ENCODE assay signal across 12 cellular contexts in the genomic region with DNA sequence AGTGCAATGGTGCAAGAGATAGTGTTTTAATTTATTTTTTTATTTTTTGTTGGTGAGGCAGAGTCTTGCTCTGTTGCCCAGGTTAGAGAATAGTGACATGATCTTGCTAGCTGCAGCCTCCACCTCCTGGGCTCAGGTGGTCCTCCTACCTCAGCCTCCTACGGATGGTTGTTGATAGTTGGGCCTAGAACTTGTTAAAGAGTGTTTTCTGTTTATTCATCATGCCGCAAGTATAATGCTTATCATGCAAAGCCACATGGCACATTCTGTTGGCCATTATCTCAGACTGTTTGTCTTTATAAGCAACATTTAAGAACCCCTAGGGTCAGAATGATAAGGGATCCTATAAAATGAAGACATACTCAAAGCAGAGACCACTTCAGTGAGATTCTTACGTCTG. TPM values are rescaled to one million over a fixed set of nuclear protein-coding genes. Genes with fewer than 3 reads are reported as not detected.
DNase-seq lines count a peak whose midpoint lies in the region; ATAC-seq, FAIRE-seq and TF ChIP-seq lines count a peak whose summit lies in the region.
"Had no signal": no experiment of that assay in that cellular context is flagged by ENCODE, and none has a peak within 500 bp of the region (broad histone marks: within the 10 kb centered on the region; RNA-seq: fewer than 3 reads in every experiment).

No MANE protein-coding gene starts in this region.

- H3K4me3 ChIP-seq in SK-N-SH (ENCODE audit: low read depth in 2 of 2, low read length in 1 of 2), result peak overlapping the region; percentile 0 to 17; a peak in 1 of 4 replicates
- peak overlapping the region; percentile 82 for H3K4me3 ChIP-seq in NB4 (ENCODE audit: low read depth, low read length)
- H3K4me3 ChIP-seq in GM12878, result peak overlapping the region; percentile 64; the same call in 1 of the 2 replicates
- peak overlapping the region; percentile 95 for H3K4me3 ChIP-seq in neural cell (ENCODE audit: low read length)

- intact Hi-C loops in GM12878 (cut with micrococcal nuclease; ENCODE audit: unreplicated experiment) (loop anchor here (5.0 kb wide), 1 partner anchor 65 kb away; a partner anchor contains a TSS), cardiac septum (cut with DNase I) (no loop called here)

- ATAC-seq in SK-N-SH treated with all-trans-retinoic acid at 6 μM for 48 hours (no peak), GM12878 (no peak), GM21529 (IDR thresholded peaks at IDR 0.05; ENCODE audit: unreplicated experiment) (no peak)

- TF ChIP-seq EP300 in SK-N-SH (IDR thresholded peaks at IDR 0.05; ENCODE audit: borderline replicate concordance in 1 of 2, low read depth in 1 of 2, low read length in 1 of 2), result no peak
- TF ChIP-seq EP300 in GM12878 (IDR thresholded peaks at IDR 0.05; ENCODE audit: borderline replicate concordance in 1 of 2, control insufficient read depth in 1 of 2, low read depth in 2 of 2, low read length in 2 of 2), result no peak
- TF ChIP-seq EP300 in neural cell (conservative IDR thresholded peaks at IDR 0.05; ENCODE audit: poor library complexity, severe bottlenecking), result no peak

- H3K36me3 ChIP-seq in SK-N-SH (replicated peaks in 1 of 2; ENCODE audit: control insufficient read depth in 1 of 2, insufficient read depth in 2 of 2, low read length in 1 of 2) (peaks cover 4 to 8% of the 10 kb centered on the region in 2 experiments), GM12878 (ENCODE audit: control insufficient read depth in 2 of 2, insufficient read depth in 2 of 2, low read length in 1 of 2) (peaks cover 0 to under 1% of the 10 kb centered on the region in 2 experiments; a peak in 1 of 4 replicates), neural cell (ENCODE audit: insufficient read depth, low read length) (no peaks in the 10 kb centered on the region)

- RAD21 ChIA-PET in GM12878 (lab: Charles Lee; ENCODE audit: unreplicated experiment), result interaction anchor here (2.5 kb wide), 1 partner anchor 10 kb away, joined by 21 read pairs; no protein-coding TSS in a partner anchor

- no peak overlapping the region for H3K27ac ChIP-seq in SK-N-SH (ENCODE audit: low read depth in 2 of 2, low read length in 1 of 2)
- H3K27ac ChIP-seq in GM12878 (ENCODE audit: control insufficient read depth, insufficient read depth), result peak overlapping the region; percentile 44; the same call in 1 of the 2 replicates
- H3K27ac ChIP-seq in neural cell (ENCODE audit: low read length), result no peak overlapping the region
- H3K27ac ChIP-seq: 22Rv1, brain microvascular endothelial cell had no signal

- no peak for DNase-seq in SK-N-SH
- no peak for DNase-seq in NB4 (ENCODE audit: low read depth)
- no peak for DNase-seq in GM12878 (ENCODE audit: low read depth, low spot score)
- no peak for DNase-seq in stimulated activated CD4-positive, alpha-beta T cell treated with anti-CD3 and anti-CD28 coated beads, Interleukin-12 subunit alpha, Interleukin-12 subunit beta, amount 100 ng/mL, for 4 hours
- DNase-seq in cardiac septum (ENCODE audit: low spot score), result no peak
- DNase-seq: activated CD4-positive, alpha-beta T cell treated with anti-CD3 and anti-CD28 coated beads for 48 hours; brain microvascular endothelial cell; NCI-H1436 treated with DMSO at 0.1 percent for 48 hours had no signal

- H3K4me2 ChIP-seq in SK-N-SH (peak overlapping the region; percentile 40; the same call in 1 of the 2 replicates), GM12878 (ENCODE audit: control insufficient read depth, insufficient read depth) (peak overlapping the region; percentile 73), neural cell (ENCODE audit: low read length) (peak overlapping the region; percentile 39)

- H3K4me1 ChIP-seq in SK-N-SH (ENCODE audit: control insufficient read depth in 1 of 2, insufficient read depth in 2 of 2, low read depth in 1 of 2, low read length in 1 of 2), result peaks cover 0 to 13% of the 10 kb centered on the region in 2 experiments; a peak in 3 of 4 replicates
- H3K4me1 ChIP-seq in GM12878 (ENCODE audit: control insufficient read depth, insufficient read depth, low read length), result peaks cover 11% of the 10 kb centered on the region

- FAIRE-seq in GM12878 (lab: Jason Lieb, UNC), result no peak

- H3K9ac ChIP-seq in SK-N-SH (no peak overlapping the region), GM12878 (ENCODE audit: control insufficient read depth, insufficient read depth, low read length) (peak overlapping the region; percentile 30; the same call in 1 of the 2 replicates), neural cell (ENCODE audit: low read length) (no peak overlapping the region)

- no peak for TF ChIP-seq CTCF in SK-N-SH (IDR thresholded peaks at IDR 0.05)
- TF ChIP-seq CTCF in NB4 (IDR thresholded peaks at IDR 0.05; ENCODE audit: low read depth, low read length), result no peak
- TF ChIP-seq CTCF in GM12878 (IDR thresholded peaks at IDR 0.05 in 2 of 3, conservative IDR thresholded peaks at IDR 0.05 in 1 of 3; ENCODE audit: control insufficient read depth in 2 of 3, extremely low read depth in 1 of 3, insufficient read depth in 1 of 3, low read depth in 3 of 3, low read length in 3 of 3), result no peak
- TF ChIP-seq CTCF in neural cell (IDR thresholded peaks at IDR 0.05; ENCODE audit: poor library complexity, severe bottlenecking), result no peak

- H2AFZ ChIP-seq in SK-N-SH (ENCODE audit: low read depth) (no peak overlapping the region), GM12878 (ENCODE audit: control insufficient read depth, low read depth, low read length) (no peak overlapping the region), neural cell (ENCODE audit: low read depth, low read length) (no peak overlapping the region)

- POLR2A ChIA-PET in SK-N-SH (lab: Yijun Ruan, JAX) (interaction anchor here (1.5 kb wide), 1 partner anchor 9 kb away, joined by 5 read pairs; no protein-coding TSS in a partner anchor), GM12878 (lab: Charles Lee) (interaction anchor here (0.6 to 3.3 kb wide), 4 partner anchors 8 to 1637 kb away, joined by 3 to 25 read pairs (median 5); a partner anchor contains a TSS)

- H3K27me3 ChIP-seq in SK-N-SH (ENCODE audit: insufficient read depth), result no peaks in the 10 kb centered on the region
- H3K27me3 ChIP-seq in GM12878 (replicated peaks in 1 of 2; ENCODE audit: control insufficient read depth in 2 of 2, insufficient read depth in 2 of 2, low read length in 1 of 2), result no peaks in the 10 kb centered on the region
- no peaks in the 10 kb centered on the region for H3K27me3 ChIP-seq in neural cell (ENCODE audit: insufficient read depth, low read depth, low read length)
- H3K27me3 ChIP-seq: brain microvascular endothelial cell had no signal

- H3K9me3 ChIP-seq in SK-N-SH, result no peaks in the 10 kb centered on the region
- no peaks in the 10 kb centered on the region for H3K9me3 ChIP-seq in GM12878 (replicated peaks; ENCODE audit: control insufficient read depth, insufficient read depth, low read length)
- no peaks in the 10 kb centered on the region for H3K9me3 ChIP-seq in neural cell (ENCODE audit: low read length)

- WGBS in SK-N-SH (ENCODE audit: low lambda C conversion rate), result 69% methylated on average over 3 of the region's 3 CpGs
- 80% methylated on average over 3 of the region's 3 CpGs for WGBS in GM12878 (ENCODE audit: insufficient coverage, insufficient replicate concordance, low lambda C conversion rate, missing lambda C conversion rate)

- SMC1A ChIA-PET in GM12878 (lab: Charles Lee; ENCODE audit: uncharacterized antibody, unreplicated experiment), result interaction anchor here (1.2 to 3.5 kb wide), 3 partner anchors 8 to 20 kb away, joined by 3 to 19 read pairs (median 12); no protein-coding TSS in a partner anchor

- TF ChIP-seq RAD21 in SK-N-SH (IDR thresholded peaks at IDR 0.05; ENCODE audit: low read length) (no peak), GM12878 (IDR thresholded peaks at IDR 0.05; ENCODE audit: insufficient read depth, low read depth, low read length) (no peak), neural cell (conservative IDR thresholded peaks at IDR 0.05) (no peak)

- H3F3A ChIP-seq in SK-N-SH (replicated peaks; ENCODE audit: insufficient read depth) (peaks cover 6% of the 10 kb centered on the region), neural cell (ENCODE audit: insufficient read depth, low read length, poor library complexity, severe bottlenecking) (no peaks in the 10 kb centered on the region)

- in situ Hi-C loops in GM12878 (cut with MboI), result no loop called here

- H3K9me2 ChIP-seq in SK-N-SH (no peaks in the 10 kb centered on the region), neural cell (ENCODE audit: insufficient read depth, low read length) (no peaks in the 10 kb centered on the region)

- BruUV-seq in GM12878 (replicated peaks; lab: Mats Ljungman, UMichigan), result no TSS peak

- CTCF ChIA-PET in SK-N-SH (lab: Yijun Ruan, JAX) (interaction anchor here (1.4 to 1.7 kb wide), 2 partner anchors 9 to 29 kb away, joined by 5 to 9 read pairs; no protein-coding TSS in a partner anchor), GM12878 (lab: Yijun Ruan, JAX) (interaction anchor here (0.7 to 3.6 kb wide), 3 partner anchors 10 to 29 kb away, joined by 3 to 26 read pairs (median 12); no protein-coding TSS in a partner anchor)

- H3K79me2 ChIP-seq in SK-N-SH (ENCODE audit: insufficient read depth) (peaks cover 66% of the 10 kb centered on the region), GM12878 (ENCODE audit: control insufficient read depth, insufficient read depth, low read length) (peaks cover 56% of the 10 kb centered on the region), neural cell (replicated peaks; ENCODE audit: insufficient read depth, low read length) (peaks cover 46% of the 10 kb centered on the region)

- TF ChIP-seq POLR2A in NB4 (IDR thresholded peaks at IDR 0.05; ENCODE audit: extremely low read depth, insufficient read length), result no peak
- TF ChIP-seq POLR2A in GM12878 (IDR thresholded peaks at IDR 0.05; ENCODE audit: low read depth, low read length), result no peak

- H4K20me1 ChIP-seq in SK-N-SH (ENCODE audit: insufficient read depth) (no peaks in the 10 kb centered on the region), GM12878 (ENCODE audit: control insufficient read depth, insufficient read depth) (no peaks in the 10 kb centered on the region), neural cell (ENCODE audit: insufficient read depth) (no peaks in the 10 kb centered on the region)

RNA-seq across cellular contexts. Expression of a gene that starts 1.7 kb away (rescaled TPM):
- 20.0 and 25.7 TPM in 2 replicates for polyA plus RNA-seq in SK-N-SH (2012; rRNA removed)
- 24.5 and 24.9 TPM in 2 replicates for polyA plus RNA-seq in SK-N-SH (2012; cell fraction: cytosol; rRNA removed)
- polyA plus RNA-seq in SK-N-SH (2012; cell fraction: nucleus; rRNA removed), result 13.0 and 21.8 TPM in 2 replicates
- total RNA-seq in GM12878 (2013; cell fraction: nucleolus; rRNA removed), result 85.5 and 90.6 TPM in 2 replicates
- 43.9 and 49.3 TPM in 2 replicates for total RNA-seq in GM12878 (2014; rRNA removed)
- 45.7 and 47.2 TPM in 2 replicates for total RNA-seq in GM12878 (2014; rRNA removed; fragmentation: Illumina TruSeq; extraction: Trizol)
- total RNA-seq in GM12878 (2021), result 46.7 and 49.8 TPM in 2 replicates
- 16.0 TPM for polyA plus RNA-seq in GM12878 (2011; ENCODE audit: low read depth)
- 25.9 and 28.4 TPM in 2 replicates for polyA plus RNA-seq in GM12878 (2011; rRNA removed)
- 16.8 and 18.4 TPM in 2 replicates for polyA plus RNA-seq in GM12878 (2011; cell fraction: cytosol; rRNA removed)
- polyA plus RNA-seq in GM12878 (2011; cell fraction: nucleus; rRNA removed), result 18.8 and 25.9 TPM in 2 replicates
- polyA plus RNA-seq in GM12878 (2012), result 14.9 and 15.5 TPM in 2 replicates
- polyA plus RNA-seq in GM12878 (2014; fragmentation: Illumina TruSeq; extraction: Trizol), result 36.1 and 38.4 TPM in 2 replicates
- 1 to 10 TPM; 4.1 to 5.9 TPM for polyA plus RNA-seq in GM12878 (2014; fragmentation: Nextera tagmentation; extraction: Ambion mirVana)
- polyA plus RNA-seq in GM12878 (2014; rRNA removed), result 26.8 and 31.0 TPM in 2 replicates
- polyA plus RNA-seq in GM12878 (2016; fragmentation: Nextera tagmentation; extraction: Ambion mirVana), result 10 to 100 TPM; 21.0 to 23.5 TPM
- 34.9 and 53.2 TPM in 2 replicates for polyA minus RNA-seq in GM12878 (2011; rRNA and poly(A)+ RNA removed)
- 21.8 and 22.0 TPM in 2 replicates for polyA minus RNA-seq in GM12878 (2011; cell fraction: cytosol; rRNA and poly(A)+ RNA removed)
- 25.5 and 37.3 TPM in 2 replicates for polyA minus RNA-seq in GM12878 (2011; cell fraction: nucleus; rRNA and poly(A)+ RNA removed)
- 26.3 and 27.4 TPM in 2 replicates for polyA plus RNA-seq in neural cell
- 76.0 and 85.5 TPM in 2 replicates for polyA minus RNA-seq in neural cell
- total RNA-seq in cardiac septum, result 28.0 TPM

Comparison
In these comparisons a context has a peak if more than half of its experiments do, and no peak if none do; other contexts are left out.
1. H3K4me3 ChIP-seq: peak in every context shown above with its lines; median percentile 95 in neural cell; 82 in NB4; 64 in GM12878; 8 in SK-N-SH.